In genomic region chr15:38671675-38672141, GRCh38 we compare ENCODE assay signal across 9 cellular contexts.
DNase-seq lines count a peak whose midpoint lies in the region; ATAC-seq and TF ChIP-seq lines count a peak whose summit lies in the region.
"Had no signal": no experiment of that assay in that cellular context is flagged by ENCODE, and none has a peak within 500 bp of the region (broad histone marks: within the 10 kb centered on the region; RNA-seq: fewer than 3 reads in every experiment).

No MANE protein-coding gene starts in this region.

- peak overlapping the region; percentile 92 for H3K27ac ChIP-seq in effector memory CD4-positive, alpha-beta T cell (ENCODE audit: insufficient read depth, low read length, poor library complexity, severe bottlenecking)
- H3K27ac ChIP-seq in sigmoid colon (no peak overlapping the region), PC-9 (no peak overlapping the region)

- no peak for TF ChIP-seq POLR2A in sigmoid colon (IDR thresholded peaks at IDR 0.05)

- H3F3A ChIP-seq in PC-9 (ENCODE audit: insufficient read depth, low read depth), result no peaks in the 10 kb centered on the region

- H3K4me1 Mint-ChIP-seq in IgD-negative memory B cell, result peaks cover 46 to 55% (median 52%) of the 10 kb centered on the region in 3 donors

- 56 to 84% methylated on average over 5 of the region's 5 CpGs for WGBS in sigmoid colon, 2 donors

- H3K4me3 ChIP-seq in effector memory CD4-positive, alpha-beta T cell (ENCODE audit: insufficient read depth, low read depth, low read length, poor library complexity, severe bottlenecking), result no peak overlapping the region
- no peak overlapping the region for H3K4me3 ChIP-seq in sigmoid colon
- H3K4me3 ChIP-seq in PC-9, result no peak overlapping the region

- peak; percentile 47 for ATAC-seq in GM21447 (IDR thresholded peaks at IDR 0.05; ENCODE audit: unreplicated experiment)
- ATAC-seq: HCT116 had no signal

- no peaks in the 10 kb centered on the region for H3K9me3 Mint-ChIP-seq in IgD-negative memory B cell

- no peaks in the 10 kb centered on the region for H3K36me3 Mint-ChIP-seq in IgD-negative memory B cell

- no TSS peak for BruUV-seq in PC-9 (replicated peaks; lab: Mats Ljungman, UMichigan)

- H3K9me3 ChIP-seq in effector memory CD4-positive, alpha-beta T cell (ENCODE audit: control insufficient read depth, low read length), result no peaks in the 10 kb centered on the region
- no peaks in the 10 kb centered on the region for H3K9me3 ChIP-seq in sigmoid colon
- no peaks in the 10 kb centered on the region for H3K9me3 ChIP-seq in PC-9 (ENCODE audit: insufficient read depth, low read depth)

- peak overlapping the region; percentile 18 to 77 (median 65) for H3K4me3 Mint-ChIP-seq in IgD-negative memory B cell

- peaks cover 60% of the 10 kb centered on the region for H3K4me1 ChIP-seq in effector memory CD4-positive, alpha-beta T cell (ENCODE audit: control insufficient read depth, insufficient read depth, low read length, poor library complexity, severe bottlenecking)
- H3K4me1 ChIP-seq in sigmoid colon (no peaks in the 10 kb centered on the region), PC-9 (replicated peaks; ENCODE audit: insufficient read depth) (no peaks in the 10 kb centered on the region)

- H3K36me3 ChIP-seq in effector memory CD4-positive, alpha-beta T cell (ENCODE audit: control insufficient read depth, insufficient read depth, low read length), result no peaks in the 10 kb centered on the region
- H3K36me3 ChIP-seq in sigmoid colon (no peaks in the 10 kb centered on the region), PC-9 (ENCODE audit: low read depth) (no peaks in the 10 kb centered on the region)

- no peaks in the 10 kb centered on the region for H3K79me2 ChIP-seq in PC-9 (ENCODE audit: low read depth)

- POLR2A ChIA-PET in PC-9 (lab: Charles Lee; ENCODE audit: unreplicated experiment), result no interaction called here

- intact Hi-C loops in sigmoid colon (cut with DNase I) (no loop called here), PC-9 (cut with micrococcal nuclease; ENCODE audit: unreplicated experiment) (no loop called here)

- H2AFZ ChIP-seq in PC-9, result no peak overlapping the region

- CTCF ChIA-PET in PC-9 (lab: Charles Lee), result no interaction called here

- peaks cover 3% of the 10 kb centered on the region for H3K27me3 Mint-ChIP-seq in IgD-negative memory B cell

- H3K27ac Mint-ChIP-seq in IgD-negative memory B cell, result peak overlapping the region; percentile 86 to 99 (median 90)

- H3K27me3 ChIP-seq in effector memory CD4-positive, alpha-beta T cell (replicated peaks; ENCODE audit: control insufficient read depth, insufficient read depth, low read length, poor library complexity, severe bottlenecking), result no peaks in the 10 kb centered on the region
- H3K27me3 ChIP-seq in sigmoid colon, result no peaks in the 10 kb centered on the region
- H3K27me3 ChIP-seq in PC-9 (ENCODE audit: insufficient read depth, low read depth), result no peaks in the 10 kb centered on the region

- TF ChIP-seq CTCF in sigmoid colon (IDR thresholded peaks at IDR 0.05), result no peak
- TF ChIP-seq CTCF in PC-9 (conservative IDR thresholded peaks at IDR 0.05), result no peak

- no peak overlapping the region for H3K4me2 ChIP-seq in PC-9

- no peaks in the 10 kb centered on the region for H3K9me2 ChIP-seq in PC-9 (ENCODE audit: insufficient read depth)

- DNase-seq in ELR (ENCODE audit: low read depth), result peak; percentile 4
- DNase-seq in effector memory CD4-positive, alpha-beta T cell, result peak; percentile 23 to 48 (median 40)
- no peak for DNase-seq in HPDE6-E6E7 (ENCODE audit: extremely low spot score)
- no peak for DNase-seq in sigmoid colon
- DNase-seq in PC-9, result no peak
- no peak for DNase-seq in islet precursor cell

- no peaks in the 10 kb centered on the region for H4K20me1 ChIP-seq in PC-9 (ENCODE audit: insufficient read depth)

- TF ChIP-seq EP300 in sigmoid colon (IDR thresholded peaks at IDR 0.05), result no peak

Comparison
In these comparisons a context has a peak if more than half of its experiments do, and no peak if none do; other contexts are left out.
1. DNase-seq: peak in ELR (single experiment) and effector memory CD4-positive, alpha-beta T cell (3 of 3); none in HPDE6-E6E7 (single experiment), sigmoid colon (single experiment), PC-9 (0 of 2) and islet precursor cell (single experiment).